In genomic region chr2:235626658-235627057, GRCh38 we compare ENCODE assay signal across 34 cellular contexts.
DNase-seq lines count a peak whose midpoint lies in the region; ATAC-seq, FAIRE-seq and TF ChIP-seq lines count a peak whose summit lies in the region.
"Had no signal": no experiment of that assay in that cellular context is flagged by ENCODE, and none has a peak within 500 bp of the region (broad histone marks: within the 10 kb centered on the region; RNA-seq: fewer than 3 reads in every experiment).

No MANE protein-coding gene starts in this region.

- TF ChIP-seq RAD21 in HepG2 (CRISPR knock-in tag; IDR thresholded peaks at IDR 0.05) (no peak), GM12878 (IDR thresholded peaks at IDR 0.05; ENCODE audit: insufficient read depth, low read depth, low read length) (no peak), K562 (CRISPR knock-in tag; conservative IDR thresholded peaks at IDR 0.05 in 1 of 2, IDR thresholded peaks at IDR 0.05 in 1 of 2) (no peak)

- DNase-seq in HepG2 (ENCODE audit: low spot score) (no peak), right lobe of liver (no peak), GM12878 (ENCODE audit: low read depth, low spot score) (no peak), K562 (ENCODE audit: extremely low read depth in 1 of 4, low spot score in 3 of 4) (no peak), DMS79 (lab: John Stamatoyannopoulos, UW) (no peak), type B pancreatic cell (ENCODE audit: extremely low spot score, unreplicated experiment) (no peak)
- DNase-seq: 8988T; ACHN; AML-193; BE2C; C1 segment of cervical spinal cord; Caco-2; Calu3; CD4-positive, alpha-beta memory T cell; CD4-positive, alpha-beta T cell; CD4-positive, CD25-positive, alpha-beta regulatory T cell; CD8-positive, alpha-beta memory T cell; CD8-positive, alpha-beta T cell; COR-L47; DMS 273 treated with DMSO at 0.1 percent for 48 hours; DMS153; DMS53; DMS79 treated with DMSO at 0.1 percent for 48 hours; DND-41; EL had no signal

- FAIRE-seq in HepG2 (lab: Jason Lieb, UNC) (no peak), GM12878 (lab: Jason Lieb, UNC) (no peak), K562 (lab: Jason Lieb, UNC) (no peak)
- FAIRE-seq: A204.1, A549, D721Med had no signal

- H3K9me3 Mint-ChIP-seq in type B pancreatic cell = peaks cover 4% of the 10 kb centered on the region
- H3K9me3 Mint-ChIP-seq: CD4-positive, alpha-beta T cell; CD8-positive, alpha-beta memory T cell; CD8-positive, alpha-beta T cell had no signal

- no peak overlapping the region for H3K27ac Mint-ChIP-seq in type B pancreatic cell
- H3K27ac Mint-ChIP-seq: B cell; CD4-positive, alpha-beta memory T cell; CD4-positive, alpha-beta T cell; CD4-positive, CD25-positive, alpha-beta regulatory T cell; CD8-positive, alpha-beta memory T cell; CD8-positive, alpha-beta T cell had no signal

- RAD21 ChIA-PET in GM12878 (lab: Charles Lee; ENCODE audit: unreplicated experiment) = no interaction called here

- TF ChIP-seq POLR2A in HepG2 (IDR thresholded peaks at IDR 0.05; ENCODE audit: insufficient read depth in 1 of 2, low read depth in 2 of 2, low read length in 2 of 2) = no peak
- no peak for TF ChIP-seq POLR2A in right lobe of liver (IDR thresholded peaks at IDR 0.05)
- no peak for TF ChIP-seq POLR2A in GM12878 (IDR thresholded peaks at IDR 0.05; ENCODE audit: low read depth, low read length)
- no peak for TF ChIP-seq POLR2A in K562 (conservative IDR thresholded peaks at IDR 0.05)

- WGBS in HepG2 (ENCODE audit: low lambda C conversion rate) = 96% methylated on average over 5 of the region's 5 CpGs
- WGBS in right lobe of liver (ENCODE audit: insufficient coverage, low coverage, low lambda C conversion rate, missing lambda C conversion rate) = 92% methylated on average over 5 of the region's 5 CpGs
- 41% methylated on average over 5 of the region's 5 CpGs for WGBS in GM12878 (ENCODE audit: insufficient coverage, insufficient replicate concordance, low lambda C conversion rate, missing lambda C conversion rate)
- WGBS in K562 (ENCODE audit: insufficient coverage, low coverage, missing lambda C conversion rate) = 92% methylated on average over 5 of the region's 5 CpGs

- H3K4me3 ChIP-seq in HepG2 (replicated peaks in 1 of 3; ENCODE audit: insufficient read depth in 1 of 3, low read depth in 2 of 3, low read length in 3 of 3) = no peak overlapping the region
- H3K4me3 ChIP-seq in right lobe of liver = no peak overlapping the region
- no peak overlapping the region for H3K4me3 ChIP-seq in GM12878
- no peak overlapping the region for H3K4me3 ChIP-seq in K562
- H3K4me3 ChIP-seq: A549; BLaER1; BLaER1 treated with 17β-estradiol and CSF1 and Interleukin-3, amounts not matched to agents 10 nM and 100 nM had no signal

- H3K4me1 Mint-ChIP-seq in type B pancreatic cell (ENCODE audit: unreplicated experiment) = peaks cover 12% of the 10 kb centered on the region
- H3K4me1 Mint-ChIP-seq: B cell; CD14-positive monocyte; CD4-positive, alpha-beta memory T cell; CD8-positive, alpha-beta memory T cell had no signal

- H3K9me3 ChIP-seq in HepG2 (ENCODE audit: low read length) (no peaks in the 10 kb centered on the region), right lobe of liver (no peaks in the 10 kb centered on the region), GM12878 (replicated peaks; ENCODE audit: control insufficient read depth, insufficient read depth, low read length) (no peaks in the 10 kb centered on the region; the same call in 2 of the 3 replicates), K562 (replicated peaks; ENCODE audit: control insufficient read depth, insufficient read depth, low read depth, low read length) (no peaks in the 10 kb centered on the region; the same call in 1 of the 2 replicates)
- H3K9me3 ChIP-seq: A549, BE2C, Caco-2 had no signal

- POLR2A ChIA-PET in HepG2 (lab: Yijun Ruan, JAX) (no interaction called here), GM12878 (lab: Charles Lee) (no interaction called here), K562 (lab: Yijun Ruan, JAX) (no interaction called here)

- CTCF ChIA-PET in HepG2 (lab: Yijun Ruan, JAX; ENCODE audit: low intra/inter-chr PET ratio, low total read pairs) = no interaction called here
- CTCF ChIA-PET in GM12878 (lab: Yijun Ruan, JAX) = no interaction called here
- CTCF ChIA-PET in K562 (lab: Yijun Ruan, JAX; ENCODE audit: low intra/inter-chr PET ratio) = no interaction called here

- H4K20me1 ChIP-seq in HepG2 (ENCODE audit: insufficient read depth, low read length) (peaks cover 24% of the 10 kb centered on the region; the same call in 1 of the 2 replicates), GM12878 (ENCODE audit: control insufficient read depth, insufficient read depth) (no peaks in the 10 kb centered on the region), K562 (replicated peaks; ENCODE audit: control insufficient read depth, insufficient read depth, low read length) (peaks cover 10% of the 10 kb centered on the region)

- no peak for TF ChIP-seq EP300 in HepG2 (IDR thresholded peaks at IDR 0.05; ENCODE audit: low read depth in 2 of 2, low read length in 2 of 2)
- TF ChIP-seq EP300 in HepG2 (CRISPR knock-in tag; IDR thresholded peaks at IDR 0.05; ENCODE audit: borderline replicate concordance) = no peak
- TF ChIP-seq EP300 in GM12878 (IDR thresholded peaks at IDR 0.05; ENCODE audit: borderline replicate concordance in 1 of 2, control insufficient read depth in 1 of 2, low read depth in 2 of 2, low read length in 2 of 2) = no peak
- no peak for TF ChIP-seq EP300 in K562 (IDR thresholded peaks at IDR 0.05; ENCODE audit: low read length)

- H3K79me2 ChIP-seq in HepG2 (ENCODE audit: insufficient read depth, low read length) = peaks cover 27% of the 10 kb centered on the region
- no peaks in the 10 kb centered on the region for H3K79me2 ChIP-seq in GM12878 (ENCODE audit: control insufficient read depth, insufficient read depth, low read length)
- peaks cover 55% of the 10 kb centered on the region for H3K79me2 ChIP-seq in K562 (ENCODE audit: control insufficient read depth, insufficient read depth, low read length)

- intact Hi-C loops in HepG2 (cut with micrococcal nuclease; ENCODE audit: unreplicated experiment) (no loop called here), right lobe of liver (cut with DNase I) (no loop called here), GM12878 (cut with micrococcal nuclease; ENCODE audit: unreplicated experiment) (no loop called here), K562 (cut with micrococcal nuclease) (no loop called here)

- SMC1A ChIA-PET in GM12878 (lab: Charles Lee; ENCODE audit: uncharacterized antibody, unreplicated experiment) = no interaction called here

- H3K4me1 ChIP-seq in HepG2 (ENCODE audit: insufficient read depth, low read length) (no peaks in the 10 kb centered on the region), right lobe of liver (no peaks in the 10 kb centered on the region), GM12878 (ENCODE audit: control insufficient read depth, insufficient read depth, low read length) (no peaks in the 10 kb centered on the region), K562 (replicated peaks in 1 of 2; ENCODE audit: control insufficient read depth in 2 of 2, insufficient read depth in 2 of 2, low read length in 2 of 2) (peaks cover 0 to 4% of the 10 kb centered on the region in 2 experiments; a peak in 1 of 5 replicates)
- H3K4me1 ChIP-seq: A549; BE2C; BLaER1; BLaER1 treated with 17β-estradiol and CSF1 and Interleukin-3, amounts not matched to agents 10 nM and 100 nM; Caco-2 had no signal

- no peak overlapping the region for H3K27ac ChIP-seq in HepG2 (ENCODE audit: extremely low read length, insufficient read depth, low read length)
- no peak overlapping the region for H3K27ac ChIP-seq in right lobe of liver
- H3K27ac ChIP-seq in GM12878 (ENCODE audit: control insufficient read depth, insufficient read depth) = no peak overlapping the region
- H3K27ac ChIP-seq in K562 (ENCODE audit: extremely low read depth, low read depth, low read length) = no peak overlapping the region
- H3K27ac ChIP-seq: 22Rv1; A549; BLaER1; BLaER1 treated with 17β-estradiol and CSF1 and Interleukin-3, amounts not matched to agents 10 nM and 100 nM; C4-2B had no signal

- H3K4me3 Mint-ChIP-seq in type B pancreatic cell = no peak overlapping the region
- H3K4me3 Mint-ChIP-seq: B cell; CD14-positive monocyte; CD4-positive, alpha-beta memory T cell; CD4-positive, alpha-beta T cell; CD4-positive, CD25-positive, alpha-beta regulatory T cell; CD8-positive, alpha-beta memory T cell; CD8-positive, alpha-beta T cell had no signal

- no peak overlapping the region for H2AFZ ChIP-seq in HepG2 (ENCODE audit: low read length)
- no peak overlapping the region for H2AFZ ChIP-seq in GM12878 (ENCODE audit: control insufficient read depth, low read depth, low read length)
- no peak overlapping the region for H2AFZ ChIP-seq in K562 (ENCODE audit: low read depth, low read length)

- no peak for ATAC-seq in HepG2
- no peak for ATAC-seq in right lobe of liver
- no peak for ATAC-seq in GM12878
- ATAC-seq in K562 = no peak
- ATAC-seq: A549; CD8-positive, alpha-beta T cell had no signal

- no peaks in the 10 kb centered on the region for H3K27me3 Mint-ChIP-seq in type B pancreatic cell
- H3K27me3 Mint-ChIP-seq: CD4-positive, CD25-positive, alpha-beta regulatory T cell had no signal

- TF ChIP-seq CTCF in HepG2 (CRISPR knock-in tag; IDR thresholded peaks at IDR 0.05) (no peak), right lobe of liver (IDR thresholded peaks at IDR 0.05) (no peak), GM12878 (IDR thresholded peaks at IDR 0.05 in 2 of 3, conservative IDR thresholded peaks at IDR 0.05 in 1 of 3; ENCODE audit: control insufficient read depth in 2 of 3, extremely low read depth in 1 of 3, insufficient read depth in 1 of 3, low read depth in 3 of 3, low read length in 3 of 3) (no peak), K562 (IDR thresholded peaks at IDR 0.05 in 2 of 3, conservative IDR thresholded peaks at IDR 0.05 in 1 of 3; ENCODE audit: insufficient read depth in 2 of 3, low read depth in 1 of 3, low read length in 3 of 3) (no peak), type B pancreatic cell (conservative IDR thresholded peaks at IDR 0.05) (no peak)

- H3K27me3 ChIP-seq in HepG2 (ENCODE audit: control insufficient read depth in 1 of 2, insufficient read depth in 2 of 2, low read length in 2 of 2) = no peaks in the 10 kb centered on the region
- no peaks in the 10 kb centered on the region for H3K27me3 ChIP-seq in right lobe of liver
- H3K27me3 ChIP-seq in GM12878 (replicated peaks in 1 of 2; ENCODE audit: control insufficient read depth in 2 of 2, insufficient read depth in 2 of 2, low read length in 1 of 2) = no peaks in the 10 kb centered on the region; a peak in 1 of 4 replicates
- no peaks in the 10 kb centered on the region for H3K27me3 ChIP-seq in K562 (ENCODE audit: control insufficient read depth in 2 of 2, insufficient read depth in 2 of 2, low read length in 2 of 2)
- H3K27me3 ChIP-seq: BE2C; BLaER1; BLaER1 treated with 17β-estradiol and CSF1 and Interleukin-3, amounts not matched to agents 10 nM and 100 nM had no signal

- in situ Hi-C loops in HepG2 (cut with HindIII; ENCODE audit: extremely low pct_ligation_motif_present, low pct_unique_long_range_greater_than_20kb) = no loop called here
- in situ Hi-C loops in GM12878 (cut with MboI) = no loop called here
- in situ Hi-C loops in K562 (cut with MboI) = no loop called here

- H3K4me2 ChIP-seq in HepG2 (ENCODE audit: low read depth, low read length) (no peak overlapping the region), GM12878 (ENCODE audit: control insufficient read depth, insufficient read depth) (no peak overlapping the region), K562 (ENCODE audit: insufficient read depth, low read length) (no peak overlapping the region)
- H3K4me2 ChIP-seq: A549; BLaER1; BLaER1 treated with 17β-estradiol and CSF1 and Interleukin-3, amounts not matched to agents 10 nM and 100 nM had no signal

- H3K9me1 ChIP-seq in K562 (ENCODE audit: control insufficient read depth, insufficient read depth, low read length) = no peaks in the 10 kb centered on the region

- H3K36me3 Mint-ChIP-seq in type B pancreatic cell = peaks cover 7% of the 10 kb centered on the region
- H3K36me3 Mint-ChIP-seq: CD14-positive monocyte; CD4-positive, alpha-beta memory T cell; CD4-positive, CD25-positive, alpha-beta regulatory T cell; CD8-positive, alpha-beta memory T cell; CD8-positive, alpha-beta T cell had no signal

- H3K36me3 ChIP-seq in HepG2 (replicated peaks in 1 of 2; ENCODE audit: control insufficient read depth in 1 of 2, insufficient read depth in 2 of 2, low read length in 2 of 2) (no peaks in the 10 kb centered on the region; a peak in 2 of 5 replicates), right lobe of liver (no peaks in the 10 kb centered on the region), GM12878 (ENCODE audit: control insufficient read depth in 2 of 2, insufficient read depth in 2 of 2, low read length in 1 of 2) (no peaks in the 10 kb centered on the region), K562 (ENCODE audit: control insufficient read depth, insufficient read depth, low read length) (no peaks in the 10 kb centered on the region)
- H3K36me3 ChIP-seq: BE2C; BLaER1; BLaER1 treated with 17β-estradiol and CSF1 and Interleukin-3, amounts not matched to agents 10 nM and 100 nM had no signal

- BruUV-seq in HepG2 (replicated peaks; lab: Mats Ljungman, UMichigan) = no TSS peak
- no TSS peak for BruUV-seq in GM12878 (replicated peaks; lab: Mats Ljungman, UMichigan)
- BruUV-seq in K562 (replicated peaks; lab: Mats Ljungman, UMichigan) = no TSS peak

- H3K9ac ChIP-seq in HepG2 (ENCODE audit: insufficient read depth, low read depth, low read length) (no peak overlapping the region), GM12878 (ENCODE audit: control insufficient read depth, insufficient read depth, low read length) (no peak overlapping the region), K562 (ENCODE audit: insufficient read depth in 1 of 2, low read depth in 2 of 2, low read length in 2 of 2) (no peak overlapping the region)
- H3K9ac ChIP-seq: BLaER1; BLaER1 treated with 17β-estradiol and CSF1 and Interleukin-3, amounts not matched to agents 10 nM and 100 nM had no signal

Comparison
In these comparisons a context has a peak if more than half of its experiments do, and no peak if none do; other contexts are left out.
1. Of the 241 proteins assayed by ChIP-seq in both HepG2 and K562: peak only in HepG2: none; only in K562: none; in both: ZBTB40; in neither: 240.